In the genomic region with DNA sequence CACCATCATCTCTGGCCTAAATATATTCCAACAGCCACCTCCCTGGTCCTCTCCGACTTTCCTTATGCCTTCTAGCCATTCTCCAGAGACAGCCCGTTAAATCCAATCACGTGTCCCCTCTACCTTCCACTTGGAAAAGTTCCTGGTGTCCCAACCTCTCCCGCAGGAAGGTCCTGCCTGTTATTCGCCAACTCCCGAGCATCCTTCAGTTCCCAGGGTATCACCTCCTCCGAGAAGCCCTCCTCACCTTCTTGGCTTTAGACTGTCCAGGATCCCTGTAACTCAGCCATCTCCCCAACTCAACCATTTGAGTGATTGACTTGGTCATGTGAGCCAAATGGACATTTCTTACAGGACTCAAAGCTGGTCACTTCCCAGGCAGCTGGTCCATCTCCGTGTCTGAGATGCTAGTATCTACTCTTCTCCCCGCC, we compare ENCODE assay signal across 8 cellular contexts. TPM values are rescaled to one million over a fixed set of nuclear protein-coding genes. Genes with fewer than 3 reads are reported as not detected.
DNase-seq lines count a peak whose midpoint lies in the region; ATAC-seq and TF ChIP-seq lines count a peak whose summit lies in the region.

No MANE protein-coding gene starts in this region.

- H3K27me3 ChIP-seq in lower lobe of right lung (ENCODE audit: low read depth), result no peaks in the 10 kb centered on the region
- no peaks in the 10 kb centered on the region for H3K27me3 ChIP-seq in thoracic aorta (replicated peaks; ENCODE audit: insufficient read depth)

- no peak overlapping the region for H3K4me3 ChIP-seq in lower lobe of right lung
- no peak overlapping the region for H3K4me3 ChIP-seq in thoracic aorta

- DNase-seq in activated CD4-positive, alpha-beta T cell treated with anti-CD3 and anti-CD28 coated beads, Interleukin-2, amount 10 ng/mL, durations not matched to agents 7 days and 5 days, result no peak
- DNase-seq in activated CD4-positive, alpha-beta T cell treated with anti-CD3 and anti-CD28 coated beads, Interleukin-2, amount 50 U/mL, for 4 hours, result no peak
- no peak for DNase-seq in activated naive CD8-positive, alpha-beta T cell treated with anti-CD3 and anti-CD28 coated beads, Interleukin-2, amount 10 ng/mL, durations not matched to agents 7 days and 5 days
- DNase-seq in lower lobe of right lung (no peak), thoracic aorta (ENCODE audit: low spot score) (no peak), cortex of kidney (lab: John Stamatoyannopoulos, UW) (no peak)
- DNase-seq in stimulated activated CD4-positive, alpha-beta T cell treated with anti-CD3 and anti-CD28 coated beads, Interleukin-1b, Interleukin-23, amount 100 ng/mL, for 48 hours, result no peak

- TF ChIP-seq CTCF in lower lobe of right lung (IDR thresholded peaks at IDR 0.05) (no peak), thoracic aorta (IDR thresholded peaks at IDR 0.05) (no peak)

- ATAC-seq in activated naive CD8-positive, alpha-beta T cell treated with anti-CD3 and anti-CD28 coated beads, Interleukin-2, amount 10 ng/mL, durations not matched to agents 7 days and 5 days (ENCODE audit: low read depth), result no peak
- ATAC-seq in lower lobe of right lung, result no peak
- no peak for ATAC-seq in thoracic aorta (ENCODE audit: insufficient number of reproducible peaks, low FRiP score, low read depth)
- ATAC-seq in HG02623 (IDR thresholded peaks at IDR 0.05; ENCODE audit: unreplicated experiment), result no peak

- H3K27ac ChIP-seq in lower lobe of right lung, result peak overlapping the region; percentile 100
- peak overlapping the region; percentile 99 to 100 for H3K27ac ChIP-seq in thoracic aorta

- no peaks in the 10 kb centered on the region for H3K27me3 Mint-ChIP-seq in activated CD4-positive, alpha-beta T cell treated with anti-CD3 and anti-CD28 coated beads, Interleukin-2, amount 10 ng/mL, durations not matched to agents 7 days and 5 days
- no peaks in the 10 kb centered on the region for H3K27me3 Mint-ChIP-seq in activated naive CD8-positive, alpha-beta T cell treated with anti-CD3 and anti-CD28 coated beads, Interleukin-2, amount 10 ng/mL, durations not matched to agents 7 days and 5 days

- POLR2A ChIA-PET in activated CD4-positive, alpha-beta T cell treated with anti-CD3 and anti-CD28 coated beads, Interleukin-2, amount 10 ng/mL, durations not matched to agents 7 days and 5 days (lab: Charles Lee), result no interaction called here
- POLR2A ChIA-PET in activated naive CD8-positive, alpha-beta T cell treated with anti-CD3 and anti-CD28 coated beads, Interleukin-2, amount 10 ng/mL, durations not matched to agents 7 days and 5 days (lab: Charles Lee), result interaction anchor here (3.3 to 9.8 kb wide), 2 partner anchors 13 kb away, joined by 20 to 203 read pairs; no protein-coding TSS in a partner anchor

- peak overlapping the region; percentile 41 for H3K27ac Mint-ChIP-seq in activated CD4-positive, alpha-beta T cell treated with anti-CD3 and anti-CD28 coated beads, Interleukin-2, amount 10 ng/mL, durations not matched to agents 7 days and 5 days
- H3K27ac Mint-ChIP-seq in activated naive CD8-positive, alpha-beta T cell treated with anti-CD3 and anti-CD28 coated beads, Interleukin-2, amount 10 ng/mL, durations not matched to agents 7 days and 5 days, result peak overlapping the region; percentile 81

- no peak overlapping the region for H3K4me3 Mint-ChIP-seq in activated CD4-positive, alpha-beta T cell treated with anti-CD3 and anti-CD28 coated beads, Interleukin-2, amount 10 ng/mL, durations not matched to agents 7 days and 5 days
- H3K4me3 Mint-ChIP-seq in activated naive CD8-positive, alpha-beta T cell treated with anti-CD3 and anti-CD28 coated beads, Interleukin-2, amount 10 ng/mL, durations not matched to agents 7 days and 5 days, result peak overlapping the region; percentile 61

- H3K9me3 ChIP-seq in lower lobe of right lung (no peaks in the 10 kb centered on the region), thoracic aorta (no peaks in the 10 kb centered on the region)

- H3K36me3 Mint-ChIP-seq in activated CD4-positive, alpha-beta T cell treated with anti-CD3 and anti-CD28 coated beads, Interleukin-2, amount 10 ng/mL, durations not matched to agents 7 days and 5 days (ENCODE audit: low read depth), result peaks cover 2% of the 10 kb centered on the region
- H3K36me3 Mint-ChIP-seq in activated naive CD8-positive, alpha-beta T cell treated with anti-CD3 and anti-CD28 coated beads, Interleukin-2, amount 10 ng/mL, durations not matched to agents 7 days and 5 days, result no peaks in the 10 kb centered on the region

- CTCF ChIA-PET in activated CD4-positive, alpha-beta T cell treated with anti-CD3 and anti-CD28 coated beads, Interleukin-2, amount 10 ng/mL, durations not matched to agents 7 days and 5 days (lab: Charles Lee), result interaction anchor here (0.7 to 8.8 kb wide), 5 partner anchors 8 to 64 kb away, joined by 3 to 69 read pairs (median 3); no protein-coding TSS in a partner anchor

- no peaks in the 10 kb centered on the region for H3K36me3 ChIP-seq in lower lobe of right lung
- no peaks in the 10 kb centered on the region for H3K36me3 ChIP-seq in thoracic aorta

- H3K4me1 Mint-ChIP-seq in activated CD4-positive, alpha-beta T cell treated with anti-CD3 and anti-CD28 coated beads, Interleukin-2, amount 10 ng/mL, durations not matched to agents 7 days and 5 days, result peaks cover 49% of the 10 kb centered on the region
- H3K4me1 Mint-ChIP-seq in activated naive CD8-positive, alpha-beta T cell treated with anti-CD3 and anti-CD28 coated beads, Interleukin-2, amount 10 ng/mL, durations not matched to agents 7 days and 5 days, result peaks cover 32% of the 10 kb centered on the region

- no peaks in the 10 kb centered on the region for H3K9me3 Mint-ChIP-seq in activated CD4-positive, alpha-beta T cell treated with anti-CD3 and anti-CD28 coated beads, Interleukin-2, amount 10 ng/mL, durations not matched to agents 7 days and 5 days
- H3K9me3 Mint-ChIP-seq in activated naive CD8-positive, alpha-beta T cell treated with anti-CD3 and anti-CD28 coated beads, Interleukin-2, amount 10 ng/mL, durations not matched to agents 7 days and 5 days, result no peaks in the 10 kb centered on the region

- peaks cover 67% of the 10 kb centered on the region for H3K4me1 ChIP-seq in lower lobe of right lung
- peaks cover 47 to 78% of the 10 kb centered on the region in 2 donors for H3K4me1 ChIP-seq in thoracic aorta (ENCODE audit: control insufficient read depth in 1 of 2, low read depth in 2 of 2)

- intact Hi-C loops in lower lobe of right lung (cut with DNase I), result no loop called here

RNA-seq across cellular contexts. Expression of a gene that starts 28.1 kb away (rescaled TPM):
- under 1 TPM in 1 of 2 experiments, not detected in 1; 0.48 TPM for total RNA-seq in activated CD4-positive, alpha-beta T cell treated with anti-CD3 and anti-CD28 coated beads, Interleukin-2, amount 10 ng/mL, durations not matched to agents 7 days and 5 days
- 1 to 10 TPM in 1 of 2 experiments, not detected in 1; 2.3 TPM for total RNA-seq in activated naive CD8-positive, alpha-beta T cell treated with anti-CD3 and anti-CD28 coated beads, Interleukin-2, amount 10 ng/mL, durations not matched to agents 7 days and 5 days
- total RNA-seq in lower lobe of right lung (0.68 TPM), thoracic aorta (not detected)

RNA-seq across cellular contexts. Expression of a gene that starts 53.6 kb away (rescaled TPM):
- 1 to 10 TPM; 6.0 to 6.2 TPM for total RNA-seq in activated CD4-positive, alpha-beta T cell treated with anti-CD3 and anti-CD28 coated beads, Interleukin-2, amount 10 ng/mL, durations not matched to agents 7 days and 5 days
- total RNA-seq in activated naive CD8-positive, alpha-beta T cell treated with anti-CD3 and anti-CD28 coated beads, Interleukin-2, amount 10 ng/mL, durations not matched to agents 7 days and 5 days, result 1 to 10 TPM; 9.6 to 9.9 TPM
- total RNA-seq in lower lobe of right lung (7.4 TPM), thoracic aorta (10 to 100 TPM in 1 of 2 donors, 1 to 10 TPM in 1; 9.5 to 11.8 TPM)

RNA-seq across cellular contexts. Expression of a gene that starts 57.1 kb away (rescaled TPM):
- 1 to 10 TPM; 6.3 to 8.0 TPM for total RNA-seq in activated CD4-positive, alpha-beta T cell treated with anti-CD3 and anti-CD28 coated beads, Interleukin-2, amount 10 ng/mL, durations not matched to agents 7 days and 5 days
- 1 to 10 TPM; 5.5 to 7.2 TPM for total RNA-seq in activated naive CD8-positive, alpha-beta T cell treated with anti-CD3 and anti-CD28 coated beads, Interleukin-2, amount 10 ng/mL, durations not matched to agents 7 days and 5 days
- total RNA-seq in lower lobe of right lung (2.0 TPM), thoracic aorta (1 to 10 TPM in 1 of 2 donors, not detected in 1; 3.7 TPM)

RNA-seq across cellular contexts. Expression of a gene that starts 57.2 kb away (rescaled TPM):
- 10 to 100 TPM; 36.5 to 39.3 TPM for total RNA-seq in activated CD4-positive, alpha-beta T cell treated with anti-CD3 and anti-CD28 coated beads, Interleukin-2, amount 10 ng/mL, durations not matched to agents 7 days and 5 days
- total RNA-seq in activated naive CD8-positive, alpha-beta T cell treated with anti-CD3 and anti-CD28 coated beads, Interleukin-2, amount 10 ng/mL, durations not matched to agents 7 days and 5 days, result 10 to 100 TPM; 34.7 to 34.8 TPM
- total RNA-seq in lower lobe of right lung (32.4 TPM), thoracic aorta (10 to 100 TPM; 29.5 to 38.7 TPM)
